Comparison of ENCODE assay signal across 10 cellular contexts in the genomic region with DNA sequence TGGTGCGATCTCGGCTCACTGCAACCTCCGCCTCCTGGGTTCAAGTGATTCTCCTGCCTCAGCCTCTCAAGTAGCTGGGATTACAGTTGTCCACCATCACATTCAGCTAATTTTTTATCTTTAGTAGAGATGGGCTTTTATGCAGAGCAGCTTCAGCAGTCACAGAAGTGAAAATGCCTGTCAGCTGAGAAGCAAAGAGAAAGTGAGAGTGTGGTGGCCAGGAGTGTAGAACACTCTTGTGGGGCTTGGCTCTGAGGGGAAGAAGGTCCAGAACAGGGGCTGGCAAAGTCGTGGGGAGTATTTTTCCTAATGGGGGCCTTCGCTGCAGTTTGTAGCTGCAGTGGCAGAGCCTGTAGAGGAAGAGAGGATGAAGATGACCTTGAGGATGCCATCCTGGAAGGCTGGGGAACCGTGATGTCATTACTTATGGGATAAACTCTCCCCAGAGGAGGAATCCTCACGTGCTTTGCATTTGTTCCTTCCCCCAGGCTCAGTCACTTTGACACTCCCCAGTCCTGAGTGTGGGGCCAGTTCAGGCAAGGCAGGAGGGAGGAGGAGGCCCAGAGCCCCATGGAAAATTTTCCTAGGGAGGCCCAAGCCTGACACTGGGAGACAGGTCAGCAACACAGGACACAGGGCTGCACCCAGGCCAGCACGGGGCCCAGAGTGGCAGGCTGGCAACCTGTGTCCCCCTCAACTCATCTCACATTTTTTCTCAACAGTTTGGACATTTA. TPM values are rescaled to one million over a fixed set of nuclear protein-coding genes. Genes with fewer than 3 reads are reported as not detected.
"Had no signal": no experiment of that assay in that cellular context is flagged by ENCODE, and none has a peak within 500 bp of the region (broad histone marks: within the 10 kb centered on the region; RNA-seq: fewer than 3 reads in every experiment).

No MANE protein-coding gene starts in this region.

RNA-seq across cellular contexts. Expression of a gene that starts 20.2 kb away (rescaled TPM):
- total RNA-seq: activated CD4-positive, alpha-beta memory T cell treated with anti-CD3 and anti-CD28 coated beads for 36 hours; activated CD4-positive, alpha-beta T cell treated with anti-CD3 and anti-CD28 coated beads, Interleukin-2, amount 10 ng/mL, durations not matched to agents 7 days and 5 days; activated naive CD4-positive, alpha-beta T cell treated with anti-CD3 and anti-CD28 coated beads, Interleukin-2, amount 50 U/mL, for 72 hours; activated T-cell treated with anti-CD3 and anti-CD28 coated beads, Interleukin-2, amount 50 U/mL, for 4 hours; ascending aorta; body of pancreas; bronchial epithelial cell; Right ventricle myocardium superior; SJCRH30; T-helper 2 cell treated with Interferon-gamma antibody and Interleukin-4, amounts not matched to agents 100 ng/mL and 5 ng/mL, for 36 hours had no signal
